ENCODE assay signal across 8 cellular contexts in genomic region chr1:216119600-216119999, GRCh38.
DNase-seq lines count a peak whose midpoint lies in the region; ATAC-seq and TF ChIP-seq lines count a peak whose summit lies in the region.

No MANE protein-coding gene starts in this region.

- H3K4me3 ChIP-seq in kidney epithelial cell (ENCODE audit: low read depth, low read length), result no peak overlapping the region

- no peaks in the 10 kb centered on the region for H3K36me3 Mint-ChIP-seq in endothelial cell (ENCODE audit: low read depth, unreplicated experiment)

- TF ChIP-seq CTCF in kidney epithelial cell (IDR thresholded peaks at IDR 0.05; ENCODE audit: insufficient read depth, low read length, poor library complexity, severe bottlenecking) (peak; percentile 65), endothelial cell (IDR thresholded peaks at IDR 0.05; ENCODE audit: unreplicated experiment) (no peak)

- no peak overlapping the region for H3K4me3 Mint-ChIP-seq in endothelial cell (ENCODE audit: unreplicated experiment)

- no peaks in the 10 kb centered on the region for H3K36me3 ChIP-seq in kidney epithelial cell (ENCODE audit: control insufficient read depth, insufficient read depth, low read length)

- no peaks in the 10 kb centered on the region for H3K4me1 Mint-ChIP-seq in endothelial cell (ENCODE audit: unreplicated experiment)

- no peaks in the 10 kb centered on the region for H3K27me3 ChIP-seq in kidney epithelial cell (ENCODE audit: control insufficient read depth, insufficient read depth, low read length)

- DNase-seq in DMS 273 (lab: John Stamatoyannopoulos, UW; ENCODE audit: unreplicated experiment) (peak; percentile 36), DMS 273 treated with DMSO at 0.1 percent for 48 hours (lab: John Stamatoyannopoulos, UW) (no peak), OCI-M1 (lab: John Stamatoyannopoulos, UW) (peak; percentile 71), kidney epithelial cell (ENCODE audit: low read depth) (no peak), NCI-H1436 (lab: John Stamatoyannopoulos, UW) (no peak), endothelial cell (ENCODE audit: low spot score) (no peak)
- no peak for DNase-seq in stimulated activated naive CD8-positive, alpha-beta T cell treated with anti-CD3 and anti-CD28 coated beads, Interleukin-15, Interleukin-2, amounts not matched to agents 100 U/mL and 50 U/mL, for 24 hours

- no peak overlapping the region for H3K27ac Mint-ChIP-seq in endothelial cell (ENCODE audit: unreplicated experiment)

- peaks cover 1% of the 10 kb centered on the region for H3K27me3 Mint-ChIP-seq in endothelial cell (ENCODE audit: unreplicated experiment)

- H3K9me3 Mint-ChIP-seq in endothelial cell (ENCODE audit: unreplicated experiment), result no peaks in the 10 kb centered on the region

- peak; percentile 88 for ATAC-seq in HG03103 (IDR thresholded peaks at IDR 0.05; ENCODE audit: low read depth, unreplicated experiment)
- no peak for ATAC-seq in stimulated activated naive CD8-positive, alpha-beta T cell treated with anti-CD3 and anti-CD28 coated beads, Interleukin-15, Interleukin-2, amounts not matched to agents 100 U/mL and 50 U/mL, for 24 hours

Comparison
In these comparisons a context has a peak if more than half of its experiments do, and no peak if none do; other contexts are left out.
1. DNase-seq: peak in DMS 273 (single experiment) and OCI-M1 (single experiment); none in DMS 273 treated with DMSO at 0.1 percent for 48 hours (single experiment), kidney epithelial cell (single experiment), stimulated activated naive CD8-positive, alpha-beta T cell treated with anti-CD3 and anti-CD28 coated beads, Interleukin-15, Interleukin-2, amounts not matched to agents 100 U/mL and 50 U/mL, for 24 hours (single experiment), NCI-H1436 (single experiment) and endothelial cell (single experiment).